Comparison of ENCODE assay signal across 8 cellular contexts in the genomic region with DNA sequence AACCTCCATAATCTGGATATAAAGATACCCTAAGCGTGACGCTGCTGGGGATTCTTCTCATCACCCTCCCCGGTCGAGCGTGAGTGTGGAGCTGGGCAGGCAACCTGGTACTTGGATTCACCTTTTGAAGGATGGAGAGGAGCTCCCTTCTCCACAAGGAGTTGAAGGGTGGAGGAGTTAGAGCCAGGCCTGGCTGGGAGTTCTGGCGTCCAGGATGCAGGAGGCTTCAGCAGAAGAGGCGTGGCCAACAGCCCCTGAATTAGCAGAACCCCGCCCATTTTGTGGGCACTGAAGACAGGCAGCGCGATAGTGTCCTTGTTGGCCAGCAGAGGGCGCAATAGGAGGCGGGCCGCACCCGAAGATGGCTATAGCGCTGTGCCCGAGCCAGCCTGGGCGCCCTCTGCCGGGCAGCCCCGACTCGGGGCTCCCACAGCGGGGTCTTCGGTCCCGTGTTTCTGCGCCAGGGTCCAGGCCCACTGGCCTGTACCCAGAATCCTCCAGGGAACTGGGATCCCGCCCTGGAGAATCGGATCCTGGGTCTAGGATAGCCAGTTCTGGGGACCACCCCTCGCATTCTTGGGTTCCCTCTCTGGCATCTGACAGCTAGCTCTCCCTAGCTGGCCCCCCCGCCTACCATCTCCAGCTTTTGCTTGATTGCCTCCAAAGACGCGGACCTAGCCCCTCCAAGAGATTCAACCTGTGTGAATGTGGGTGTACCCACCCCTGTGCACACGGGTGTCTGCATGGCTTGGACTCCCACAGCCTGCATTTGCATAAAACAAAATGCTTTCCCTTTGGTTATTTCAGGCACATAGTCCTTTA. TPM values are rescaled to one million over a fixed set of nuclear protein-coding genes. Genes with fewer than 3 reads are reported as not detected.
DNase-seq lines count a peak whose midpoint lies in the region; ATAC-seq and TF ChIP-seq lines count a peak whose summit lies in the region.

No MANE protein-coding gene starts in this region.

- peak; percentile 95 for ATAC-seq in naive thymus-derived CD4-positive, alpha-beta T cell

- peak overlapping the region; percentile 92 for H3K27ac ChIP-seq in DOHH2 (ENCODE audit: low read depth, low read length)
- no peak overlapping the region for H3K27ac ChIP-seq in GM23248
- H3K27ac ChIP-seq in KMS-11, result no peak overlapping the region
- no peak overlapping the region for H3K27ac ChIP-seq in naive thymus-derived CD4-positive, alpha-beta T cell (ENCODE audit: low read depth, low read length)

- H3K4me3 ChIP-seq in DOHH2 (ENCODE audit: low read length) (peak overlapping the region; percentile 79), GM23248 (peak overlapping the region; percentile 61), KMS-11 (IDR thresholded peaks at IDR 0.05; ENCODE audit: insufficient read depth, low read depth, low read length) (no peak overlapping the region)
- H3K4me3 ChIP-seq in naive thymus-derived CD4-positive, alpha-beta T cell (ENCODE audit: low read length), result peak overlapping the region; percentile 56

- H3K9ac ChIP-seq in GM23248, result no peak overlapping the region
- H3K9ac ChIP-seq in KMS-11, result no peak overlapping the region

- no peaks in the 10 kb centered on the region for H3K79me2 ChIP-seq in DOHH2 (ENCODE audit: control insufficient read depth, low read length)
- no peaks in the 10 kb centered on the region for H3K79me2 ChIP-seq in GM23248 (ENCODE audit: insufficient read depth)
- H3K79me2 ChIP-seq in KMS-11 (ENCODE audit: insufficient read depth, low read depth), result no peaks in the 10 kb centered on the region

- H3F3A ChIP-seq in DOHH2 (ENCODE audit: control insufficient read depth, insufficient read depth) (peaks cover 26% of the 10 kb centered on the region), GM23248 (ENCODE audit: insufficient read depth) (peaks cover 5% of the 10 kb centered on the region; the same call in 1 of the 2 replicates)

- no peaks in the 10 kb centered on the region for H3K9me3 ChIP-seq in DOHH2 (ENCODE audit: control insufficient read depth, insufficient read depth, low read length)
- H3K9me3 ChIP-seq in GM23248 (ENCODE audit: low read depth), result no peaks in the 10 kb centered on the region
- no peaks in the 10 kb centered on the region for H3K9me3 ChIP-seq in naive thymus-derived CD4-positive, alpha-beta T cell (ENCODE audit: control insufficient read depth in 2 of 3, low read length in 3 of 3)

- H3K27me3 Mint-ChIP-seq in naive thymus-derived CD4-positive, alpha-beta T cell, result peaks cover 0 to 40% (median 5%) of the 10 kb centered on the region in 5 donors

- H3K4me1 ChIP-seq in DOHH2 (ENCODE audit: control insufficient read depth, low read length), result peaks cover 64% of the 10 kb centered on the region
- peaks cover 6% of the 10 kb centered on the region for H3K4me1 ChIP-seq in GM23248 (ENCODE audit: insufficient read depth)
- peaks cover 38% of the 10 kb centered on the region for H3K4me1 ChIP-seq in KMS-11 (ENCODE audit: low read depth, poor library complexity, severe bottlenecking)
- H3K4me1 ChIP-seq in naive thymus-derived CD4-positive, alpha-beta T cell (ENCODE audit: control insufficient read depth in 2 of 2, insufficient read depth in 2 of 2, low read length in 2 of 2), result peaks cover 25 to 35% of the 10 kb centered on the region in 2 donors

- peak overlapping the region in 2 of 9 donors; percentile 28 to 52 for H3K27ac Mint-ChIP-seq in naive thymus-derived CD4-positive, alpha-beta T cell

- H3K9me3 Mint-ChIP-seq in naive thymus-derived CD4-positive, alpha-beta T cell, result no peaks in the 10 kb centered on the region

- no peaks in the 10 kb centered on the region for H3K9me2 ChIP-seq in DOHH2 (replicated peaks; ENCODE audit: control insufficient read depth, low read length)
- H3K9me2 ChIP-seq in GM23248 (ENCODE audit: insufficient read depth), result no peaks in the 10 kb centered on the region

- peak overlapping the region; percentile 72 to 93 (median 82) for H3K4me3 Mint-ChIP-seq in naive thymus-derived CD4-positive, alpha-beta T cell

- no peaks in the 10 kb centered on the region for H3K36me3 ChIP-seq in DOHH2 (ENCODE audit: control insufficient read depth, low read length)
- H3K36me3 ChIP-seq in GM23248 (ENCODE audit: low read depth), result no peaks in the 10 kb centered on the region
- H3K36me3 ChIP-seq in KMS-11 (ENCODE audit: insufficient read depth), result no peaks in the 10 kb centered on the region
- no peaks in the 10 kb centered on the region for H3K36me3 ChIP-seq in naive thymus-derived CD4-positive, alpha-beta T cell (ENCODE audit: control insufficient read depth in 2 of 3, insufficient read depth in 3 of 3, low read length in 3 of 3)

- peaks cover 18 to 52% (median 31%) of the 10 kb centered on the region in 7 donors for H3K4me1 Mint-ChIP-seq in naive thymus-derived CD4-positive, alpha-beta T cell

- TF ChIP-seq CTCF in DOHH2 (IDR thresholded peaks at IDR 0.05; ENCODE audit: low read depth, low read length, poor library complexity, severe bottlenecking) (peak; percentile 100), KMS-11 (conservative IDR thresholded peaks at IDR 0.05; ENCODE audit: low read depth, low read length) (peak; percentile 100)

- H2AFZ ChIP-seq in GM23248 (peak overlapping the region; percentile 72), KMS-11 (ENCODE audit: low read depth) (peak overlapping the region; percentile 68)

- intact Hi-C loops in naive thymus-derived CD4-positive, alpha-beta T cell (cut with micrococcal nuclease), result loop anchor here (1.0 to 10.0 kb wide), 7 partner anchors 25 to 1600 kb away; a partner anchor contains a TSS

- DNase-seq in GM23248 (peak; percentile 97), OCI-M1 (lab: John Stamatoyannopoulos, UW) (peak; percentile 96), activated T-cell treated with anti-CD3 and anti-CD28 coated beads for 24 hours (ENCODE audit: low read depth) (peak; percentile 89), erythroblast (lab: John Stamatoyannopoulos, UW) (peak; percentile 93 to 96)
- DNase-seq in naive thymus-derived CD4-positive, alpha-beta T cell, result peak; percentile 80 to 90 (median 89)
- peak; percentile 73 to 85 for DNase-seq in stimulated activated CD8-positive, alpha-beta memory T cell treated with anti-CD3 and anti-CD28 coated beads, Interleukin-7, amount 100 ng/mL, for 48 hours (ENCODE audit: extremely low read depth in 1 of 2, low read depth in 1 of 2)

- H3K4me2 ChIP-seq in DOHH2 (ENCODE audit: low read length), result peak overlapping the region; percentile 95
- H3K4me2 ChIP-seq in GM23248 (ENCODE audit: unreplicated experiment), result peak overlapping the region; percentile 82
- peak overlapping the region; percentile 83 for H3K4me2 ChIP-seq in KMS-11

- WGBS in GM23248 (ENCODE audit: low coverage in 1 of 2, low lambda C conversion rate in 2 of 2, missing lambda C conversion rate in 2 of 2), 2 experiments, result 17% methylated on average over 21 to 28 of the region's 31 CpGs

- in situ Hi-C loops in GM23248 (cut with MboI), result no loop called here

- H3K36me3 Mint-ChIP-seq in naive thymus-derived CD4-positive, alpha-beta T cell, result no peaks in the 10 kb centered on the region

- CTCF ChIA-PET in naive thymus-derived CD4-positive, alpha-beta T cell (lab: Charles Lee), result interaction anchor here (0.5 to 3.2 kb wide), 13 partner anchors 10 to 249 kb away, joined by 3 to 15 read pairs (median 5); no protein-coding TSS in a partner anchor

- POLR2A ChIA-PET in naive thymus-derived CD4-positive, alpha-beta T cell (lab: Charles Lee), result interaction anchor here (1.4 to 1.5 kb wide), 3 partner anchors 144 to 209 kb away, joined by 3 to 4 read pairs (median 3); no protein-coding TSS in a partner anchor

- TF ChIP-seq POLR2A in erythroblast (IDR thresholded peaks at IDR 0.05; ENCODE audit: low read length), result no peak

- H3K27me3 ChIP-seq in DOHH2 (ENCODE audit: control insufficient read depth, low read length) (no peaks in the 10 kb centered on the region), GM23248 (replicated peaks; ENCODE audit: insufficient read depth) (no peaks in the 10 kb centered on the region), KMS-11 (ENCODE audit: insufficient read depth, low read depth) (peaks cover 90% of the 10 kb centered on the region)
- H3K27me3 ChIP-seq in naive thymus-derived CD4-positive, alpha-beta T cell (ENCODE audit: control insufficient read depth in 2 of 2, insufficient read depth in 2 of 2, low read length in 2 of 2), result no peaks in the 10 kb centered on the region

- H4K20me1 ChIP-seq in DOHH2 (ENCODE audit: control insufficient read depth, insufficient read depth, low read depth, low read length) (no peaks in the 10 kb centered on the region), GM23248 (ENCODE audit: insufficient read depth) (no peaks in the 10 kb centered on the region), KMS-11 (ENCODE audit: insufficient read depth) (no peaks in the 10 kb centered on the region)

RNA-seq across cellular contexts. Expression of a gene that starts 26.0 kb away (rescaled TPM):
- total RNA-seq in GM23248 (2014; rRNA removed; shearing (Covaris generic)), result 34.5 and 38.2 TPM in 2 replicates
- 48.5 and 49.5 TPM in 2 replicates for polyA plus RNA-seq in GM23248 (2016; fragmentation: Nextera tagmentation; extraction: Ambion mirVana)
- total RNA-seq in naive thymus-derived CD4-positive, alpha-beta T cell, result 10 to 100 TPM in 4 of 5 experiments, 1 to 10 TPM in 1; 9.4 to 29.9 (median 22.2) TPM
- polyA plus RNA-seq in naive thymus-derived CD4-positive, alpha-beta T cell, result 10 to 100 TPM; 20.6 to 25.0 TPM
